ENCODE assay signal across 8 cellular contexts in the genomic region with DNA sequence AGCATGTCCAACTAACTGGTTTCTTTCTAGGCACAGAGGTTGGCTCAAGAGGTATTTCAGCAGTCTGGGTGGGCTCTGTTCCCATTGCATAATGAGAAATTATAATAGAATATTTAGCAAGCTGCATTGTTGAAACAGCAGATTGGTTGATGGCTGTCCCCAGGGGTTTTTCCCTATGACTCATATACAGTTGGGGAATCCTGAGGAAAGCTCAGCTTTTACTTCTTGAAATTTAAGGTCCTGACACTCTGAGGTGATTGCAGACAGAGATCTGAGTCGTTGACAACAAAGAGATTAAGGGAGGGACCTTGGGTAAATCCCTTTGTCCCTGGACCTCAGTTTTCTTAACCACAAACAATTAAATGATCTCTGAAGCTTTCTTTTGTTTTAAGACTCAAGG. TPM values are rescaled to one million over a fixed set of nuclear protein-coding genes. Genes with fewer than 3 reads are reported as not detected.
DNase-seq lines count a peak whose midpoint lies in the region; ATAC-seq and TF ChIP-seq lines count a peak whose summit lies in the region.

No MANE protein-coding gene starts in this region.

- H3K4me1 Mint-ChIP-seq in T-cell (peaks cover 18 to 25% (median 24%) of the 10 kb centered on the region in 3 donors), chondrocyte (ENCODE audit: low read depth) (no peaks in the 10 kb centered on the region)

- H3K4me3 Mint-ChIP-seq in T-cell (no peak overlapping the region), chondrocyte (ENCODE audit: unreplicated experiment) (no peak overlapping the region)

- peaks cover 3% of the 10 kb centered on the region for H3K36me3 Mint-ChIP-seq in T-cell
- no peaks in the 10 kb centered on the region for H3K36me3 Mint-ChIP-seq in chondrocyte (ENCODE audit: low read depth)

- H3K9me3 Mint-ChIP-seq in T-cell = peaks cover 0 to 11% (median 0%) of the 10 kb centered on the region in 3 donors
- peaks cover 14% of the 10 kb centered on the region for H3K9me3 Mint-ChIP-seq in chondrocyte (ENCODE audit: low read depth)

- ATAC-seq in T-cell (replicated peaks in 1 of 4) (peak in 3 of 4 experiments; percentile 23 to 67 (median 30)), HG03439 (IDR thresholded peaks at IDR 0.05; ENCODE audit: unreplicated experiment) (no peak)

- H3K27me3 Mint-ChIP-seq in T-cell (peaks cover 0 to 3% of the 10 kb centered on the region in 2 donors), chondrocyte (ENCODE audit: low read depth) (peaks cover 17% of the 10 kb centered on the region)

- TF ChIP-seq CTCF in fibroblast of the aortic adventitia (IDR thresholded peaks at IDR 0.05; ENCODE audit: insufficient read depth, low read length) (no peak), chondrocyte (IDR thresholded peaks at IDR 0.05) (no peak)

- H3K27ac Mint-ChIP-seq in T-cell (no peak overlapping the region), chondrocyte (ENCODE audit: unreplicated experiment) (no peak overlapping the region)

- H3K4me3 ChIP-seq in fibroblast of the aortic adventitia (ENCODE audit: low read depth, low read length) = no peak overlapping the region

- CTCF ChIA-PET in T-cell (lab: Charles Lee) = interaction anchor here in 1 of 2 donors (0.8 to 1.3 kb wide), 3 partner anchors 38 to 59 kb away, joined by 3 to 4 read pairs (median 3); no protein-coding TSS in a partner anchor

- POLR2A ChIA-PET in T-cell (lab: Charles Lee) = interaction anchor here in 1 of 2 donors (0.8 kb wide), 1 partner anchor 39 kb away, joined by 10 read pairs; no protein-coding TSS in a partner anchor

- DNase-seq in stimulated activated CD4-positive, alpha-beta T cell treated with anti-CD3 and anti-CD28 coated beads, Interleukin-4, amount 100 ng/mL, for 24 hours = peak; percentile 19
- no peak for DNase-seq in stimulated activated CD4-positive, alpha-beta T cell treated with anti-CD3 and anti-CD28 coated beads, Interleukin-2, amount 100 ng/mL, for 24 hours
- no peak for DNase-seq in T-cell
- peak; percentile 75 for DNase-seq in fibroblast of the aortic adventitia (ENCODE audit: low read depth)
- no peak for DNase-seq in NCI-H2196 treated with DMSO at 0.1 percent for 48 hours (lab: John Stamatoyannopoulos, UW; ENCODE audit: unreplicated experiment)
- DNase-seq in chondrocyte (ENCODE audit: low spot score) = no peak
- DNase-seq in HCEC 1CT = no peak

RNA-seq across cellular contexts. Expression of a gene that starts 38.3 kb away (rescaled TPM):
- total RNA-seq in T-cell (100 to 1,000 TPM in 1 of 5 donors, 10 to 100 TPM in 4; 42.9 to 102 (median 63.4) TPM), fibroblast of the aortic adventitia (ENCODE audit: low replicate concordance) (not detected in 2 replicates), chondrocyte (not detected in 3 replicates)

Comparison
In these comparisons a context has a peak if more than half of its experiments do, and no peak if none do; other contexts are left out.
1. DNase-seq: peak in stimulated activated CD4-positive, alpha-beta T cell treated with anti-CD3 and anti-CD28 coated beads, Interleukin-4, amount 100 ng/mL, for 24 hours (single experiment) and fibroblast of the aortic adventitia (single experiment); none in stimulated activated CD4-positive, alpha-beta T cell treated with anti-CD3 and anti-CD28 coated beads, Interleukin-2, amount 100 ng/mL, for 24 hours (0 of 2), T-cell (0 of 34), NCI-H2196 treated with DMSO at 0.1 percent for 48 hours (single experiment), chondrocyte (single experiment) and HCEC 1CT (single experiment).
2. RNA of a gene that starts 38.3 kb away (total RNA-seq): 42.9 to 102 TPM in T-cell; not detected in fibroblast of the aortic adventitia and not detected in chondrocyte; every median in the first group is over 10 times any median in the second.